In genomic region chr1:2373551-2374259, GRCh38 we compare ENCODE assay signal across 1 cellular context.
A peak's percentile ranks its signal among the peaks of the same experiment; 100 is the strongest.
TF ChIP-seq lines count a peak whose summit lies in the region.

No MANE protein-coding gene starts in this region.

TF ChIP-seq in K562, 482 proteins besides CTCF, POLR2A, EP300 and RAD21:
- TF ChIP-seq SMC3 (conservative IDR thresholded peaks at IDR 0.05; ENCODE audit: insufficient read depth, low read depth, low read length) = 0 out of 2 replicates have a peak, but pooled peaks have one; percentile 5
- TF ChIP-seq FOS (IDR thresholded peaks at IDR 0.05; ENCODE audit: extremely low read depth, insufficient read length) = no peak
- TF ChIP-seq POLR2G (IDR thresholded peaks at IDR 0.05; ENCODE audit: low read depth, low read length) = 0 out of 2 replicates have a peak, but pooled peaks have one; percentile 31
- no peak for TF ChIP-seq RBBP5 (IDR thresholded peaks at IDR 0.05; ENCODE audit: borderline replicate concordance, insufficient read depth, low read length, poor library complexity, severe bottlenecking)
- TF ChIP-seq ZMIZ1 (IDR thresholded peaks at IDR 0.05; ENCODE audit: low read depth in 2 of 2, low read length in 2 of 2) = no peak
- no peak for TF ChIP-seq ZBTB26 (CRISPR knock-in tag; IDR thresholded peaks at IDR 0.05)
- TF ChIP-seq ID3 (CRISPR knock-in tag; IDR thresholded peaks at IDR 0.05) = no peak
- no peak for TF ChIP-seq ID3 (tag; IDR thresholded peaks at IDR 0.05)
- no peak for TF ChIP-seq CSDE1 (IDR thresholded peaks at IDR 0.05)
- no peak for TF ChIP-seq NR3C1 (CRISPR knock-in tag; IDR thresholded peaks at IDR 0.05)
- TF ChIP-seq SAFB2 (IDR thresholded peaks at IDR 0.05; ENCODE audit: borderline replicate concordance, low read depth, low read length, severe bottlenecking) = no peak
- TF ChIP-seq GATAD2A (IDR thresholded peaks at IDR 0.05) = no peak
